Comparison of ENCODE assay signal across 1 cellular context in genomic region chr10:11758527-11759236, GRCh38.
TF ChIP-seq lines count a peak whose summit lies in the region.

No MANE protein-coding gene starts in this region.

TF ChIP-seq in A549, 52 proteins besides CTCF, POLR2A, EP300 and RAD21 (continued from another document):
- TF ChIP-seq JUN (IDR thresholded peaks at IDR 0.05) (no peak), TP53 (CRISPR knock-in tag; IDR thresholded peaks at IDR 0.05) (no peak), MAFK (IDR thresholded peaks at IDR 0.05; ENCODE audit: partially characterized antibody) (no peak), MAZ (IDR thresholded peaks at IDR 0.05; ENCODE audit: borderline replicate concordance, low read depth, low read length) (no peak), TFCP2L1 (CRISPR knock-in tag; IDR thresholded peaks at IDR 0.05) (no peak), CBX8 (IDR thresholded peaks at IDR 0.05) (no peak)
